8 cellular contexts compared by ENCODE assay signal in the genomic region with DNA sequence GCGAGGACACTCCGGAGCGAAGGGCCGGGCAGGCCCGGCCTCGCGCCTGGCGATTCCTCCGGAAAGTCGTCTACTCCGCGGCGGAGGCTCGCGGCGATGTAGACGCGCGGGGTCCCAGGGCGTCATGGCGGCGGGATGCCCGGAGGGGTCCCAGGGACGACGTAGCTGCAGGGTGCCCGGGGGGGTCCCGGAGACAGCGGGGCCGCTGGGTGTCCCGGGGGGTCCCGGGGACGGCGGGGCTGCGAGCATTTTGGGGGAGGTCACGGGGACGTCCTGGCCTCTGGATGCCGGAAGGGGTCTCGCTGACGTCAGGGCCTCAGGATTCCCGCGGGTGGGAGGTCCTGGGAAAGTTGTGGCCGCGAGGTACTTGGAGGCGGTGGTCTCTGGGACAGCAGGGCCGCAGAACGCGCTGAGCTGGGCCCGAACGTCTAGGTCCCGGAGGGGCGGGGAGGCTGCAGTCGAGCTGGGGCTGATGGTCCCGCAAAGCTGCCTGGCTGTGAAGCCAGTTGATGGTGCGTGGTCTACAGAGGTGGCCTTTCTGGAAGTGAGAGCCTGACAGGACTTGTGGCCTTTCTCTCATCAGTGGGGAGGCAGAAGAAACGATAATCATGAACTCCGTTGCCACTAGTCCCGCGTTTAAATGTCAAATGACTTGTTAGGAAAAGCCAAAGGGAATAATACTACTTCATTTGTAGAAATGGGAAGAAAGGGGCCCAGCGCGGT. TPM values are rescaled to one million over a fixed set of nuclear protein-coding genes. Genes with fewer than 3 reads are reported as not detected.
DNase-seq lines count a peak whose midpoint lies in the region; ATAC-seq and TF ChIP-seq lines count a peak whose summit lies in the region.

No MANE protein-coding gene starts in this region.

- WGBS in heart left ventricle, 4 donors, result 0 to 1% (median 1%) methylated on average over 21 to 60 of the region's 60 CpGs

- intact Hi-C loops in CD4-positive, alpha-beta T cell (cut with DNase I, micrococcal nuclease), result loop anchor here (1.0 to 10.0 kb wide), 8 partner anchors 41 to 1254 kb away; a partner anchor contains a TSS
- intact Hi-C loops in heart left ventricle (cut with DNase I) (loop anchor here in 8 of 10 donors (1.0 to 10.0 kb wide), 9 partner anchors 38 to 236 kb away; a partner anchor contains a TSS), posterior cingulate gyrus (cut with DNase I) (loop anchor here (2.0 to 5.0 kb wide), 3 partner anchors 40 to 341 kb away; a partner anchor contains a TSS)

- H3K27me3 Mint-ChIP-seq in CD4-positive, alpha-beta T cell, result no peaks in the 10 kb centered on the region

- TF ChIP-seq POLR2A in heart left ventricle (IDR thresholded peaks at IDR 0.05), result no peak

- POLR2A ChIA-PET in CD4-positive, alpha-beta T cell (lab: Charles Lee), result interaction anchor here (0.7 to 4.9 kb wide), 39 partner anchors 9 to 1537 kb away, joined by 3 to 63 read pairs (median 6); a partner anchor contains a TSS

- H3K9me3 ChIP-seq in CD4-positive, alpha-beta T cell (ENCODE audit: control insufficient read depth, low read length), result no peaks in the 10 kb centered on the region
- no peaks in the 10 kb centered on the region for H3K9me3 ChIP-seq in heart left ventricle

- H3K4me3 ChIP-seq in heart left ventricle, result peak overlapping the region; percentile 73 to 99 (median 94)

- peak overlapping the region; percentile 88 for H3K27ac ChIP-seq in CD4-positive, alpha-beta T cell (ENCODE audit: low read depth, low read length)
- H3K27ac ChIP-seq in heart left ventricle, result peak overlapping the region; percentile 60 to 99 (median 96)

- peak overlapping the region; percentile 90 for H3K27ac Mint-ChIP-seq in CD4-positive, alpha-beta T cell

- peaks cover 48% of the 10 kb centered on the region for H3K36me3 Mint-ChIP-seq in CD4-positive, alpha-beta T cell (ENCODE audit: low read depth)

- peak overlapping the region; percentile 99 for H3K4me3 Mint-ChIP-seq in CD4-positive, alpha-beta T cell

- H3K27me3 ChIP-seq in CD4-positive, alpha-beta T cell (ENCODE audit: control insufficient read depth, insufficient read depth, low read length), result no peaks in the 10 kb centered on the region
- no peaks in the 10 kb centered on the region for H3K27me3 ChIP-seq in heart left ventricle

- ATAC-seq in CD4-positive, alpha-beta T cell (ENCODE audit: poor library complexity), result peak; percentile 2
- ATAC-seq in GM21723 (IDR thresholded peaks at IDR 0.05; ENCODE audit: unreplicated experiment) (peak; percentile 10), heart left ventricle (peak in 2 of 4 donors; percentile 2 to 9)

- peaks cover 32% of the 10 kb centered on the region for H3K4me1 Mint-ChIP-seq in CD4-positive, alpha-beta T cell (ENCODE audit: low read depth)

- CTCF ChIA-PET in CD4-positive, alpha-beta T cell (lab: Charles Lee), result interaction anchor here (0.8 to 1.1 kb wide), 3 partner anchors 16 to 329 kb away, joined by 3 to 4 read pairs (median 3); no protein-coding TSS in a partner anchor

- TF ChIP-seq CTCF in CD4-positive, alpha-beta T cell (IDR thresholded peaks at IDR 0.05), result no peak
- no peak for TF ChIP-seq CTCF in heart left ventricle (IDR thresholded peaks at IDR 0.05)

- H3K9me3 Mint-ChIP-seq in CD4-positive, alpha-beta T cell, result no peaks in the 10 kb centered on the region

- H3K36me3 ChIP-seq in heart left ventricle, result peaks cover 0 to 40% (median 38%) of the 10 kb centered on the region in 9 donors

- peak in 7 of 10 experiments; percentile 1 to 37 (median 9) for DNase-seq in CD4-positive, alpha-beta T cell
- peak; percentile 3 for DNase-seq in NOMO-1 treated with dmso at 0.1 percent for 144 hours (lab: John Stamatoyannopoulos, UW; ENCODE audit: unreplicated experiment)
- DNase-seq in activated naive CD4-positive, alpha-beta T cell treated with anti-CD3 and anti-CD28 coated beads, Interleukin-2, amount 50 U/mL, for 16 hours, result peak; percentile 29
- DNase-seq in heart left ventricle, result peak; percentile 24 to 71 (median 41)
- peak in 6 of 10 donors; percentile 11 to 89 (median 24) for DNase-seq in posterior cingulate gyrus
- no peak for DNase-seq in occipital lobe (lab: John Stamatoyannopoulos, UW)
- no peak for DNase-seq in cortex of kidney (lab: John Stamatoyannopoulos, UW)

- H3K4me1 ChIP-seq in heart left ventricle, result peaks cover 5 to 26% (median 17%) of the 10 kb centered on the region in 12 donors

RNA-seq across cellular contexts. Expression of a gene that starts 0.6 kb away (rescaled TPM):
- 10 to 100 TPM; 29.1 to 33.4 TPM for total RNA-seq in CD4-positive, alpha-beta T cell
- 10 to 100 TPM in 1 of 9 donors, 1 to 10 TPM in 8; 6.2 to 11.1 (median 8.3) TPM for total RNA-seq in heart left ventricle
- polyA plus RNA-seq in heart left ventricle, result 10 to 100 TPM in 1 of 2 donors, 1 to 10 TPM in 1; 6.8 to 16.9 TPM
- 14.8 TPM for total RNA-seq in occipital lobe

RNA-seq across cellular contexts. Expression of a gene that starts 0.6 kb away (rescaled TPM):
- 10 to 100 TPM; 26.2 to 26.9 TPM for total RNA-seq in CD4-positive, alpha-beta T cell
- total RNA-seq in heart left ventricle, result 1 to 10 TPM; 4.5 to 8.1 (median 5.6) TPM
- 1 to 10 TPM; 1.3 to 5.6 TPM for polyA plus RNA-seq in heart left ventricle
- 34.3 TPM for total RNA-seq in occipital lobe

RNA-seq across cellular contexts. Expression of a gene that starts 0.9 kb away (rescaled TPM):
- total RNA-seq in CD4-positive, alpha-beta T cell, result 1 to 10 TPM; 3.2 to 3.7 TPM
- total RNA-seq in heart left ventricle, result 1 to 10 TPM; 1.7 to 5.4 (median 4.1) TPM
- 1 to 10 TPM in 1 of 2 donors, under 1 TPM in 1; 0.61 to 2.8 TPM for polyA plus RNA-seq in heart left ventricle
- total RNA-seq in occipital lobe, result 1.4 TPM

RNA-seq across cellular contexts. Expression of a gene that starts 39.9 kb away (rescaled TPM):
- 1 to 10 TPM; 3.4 to 3.5 TPM for total RNA-seq in CD4-positive, alpha-beta T cell
- 1 to 10 TPM; 1.3 to 8.4 (median 5.5) TPM for total RNA-seq in heart left ventricle
- 1 to 10 TPM; 1.7 to 3.2 TPM for polyA plus RNA-seq in heart left ventricle
- total RNA-seq in occipital lobe, result 30.6 TPM

Comparison
In these comparisons a context has a peak if more than half of its experiments do, and no peak if none do; other contexts are left out.
1. DNase-seq: peak in CD4-positive, alpha-beta T cell (7 of 10), NOMO-1 treated with dmso at 0.1 percent for 144 hours (single experiment), activated naive CD4-positive, alpha-beta T cell treated with anti-CD3 and anti-CD28 coated beads, Interleukin-2, amount 50 U/mL, for 16 hours (single experiment), heart left ventricle (5 of 5) and posterior cingulate gyrus (6 of 10); none in occipital lobe (single experiment) and cortex of kidney (single experiment).